Comparison of ENCODE assay signal across 8 cellular contexts in genomic region chr7:30286749-30287148, GRCh38. TPM values are rescaled to one million over a fixed set of nuclear protein-coding genes. Genes with fewer than 3 reads are reported as not detected.
DNase-seq lines count a peak whose midpoint lies in the region; ATAC-seq and TF ChIP-seq lines count a peak whose summit lies in the region.

No MANE protein-coding gene starts in this region.

- H3K9me2 ChIP-seq in Karpas-422 (replicated peaks; ENCODE audit: insufficient read depth, low read length), result no peaks in the 10 kb centered on the region

- DNase-seq in Karpas-422, result no peak
- no peak for DNase-seq in coronary artery (ENCODE audit: low spot score)
- DNase-seq in natural killer cell, result no peak
- no peak for DNase-seq in NCI-H2196 (lab: John Stamatoyannopoulos, UW; ENCODE audit: unreplicated experiment)
- no peak for DNase-seq in prostate gland (ENCODE audit: low spot score)
- DNase-seq in NCI-H1417 treated with DMSO at 0.1 percent for 48 hours (lab: John Stamatoyannopoulos, UW), result no peak

- no peaks in the 10 kb centered on the region; a peak in 1 of 22 replicates for H3K9me3 ChIP-seq in BLaER1 treated with 17β-estradiol and CSF1 and Interleukin-3, amounts not matched to agents 10 nM and 100 nM (replicated peaks in 1 of 11)
- H3K9me3 ChIP-seq in Karpas-422 (ENCODE audit: low read length) (no peaks in the 10 kb centered on the region), prostate gland (no peaks in the 10 kb centered on the region)

- no peak for TF ChIP-seq POLR2A in prostate gland (IDR thresholded peaks at IDR 0.05)

- no peak for ATAC-seq in natural killer cell
- ATAC-seq in HG03460 (IDR thresholded peaks at IDR 0.05; ENCODE audit: unreplicated experiment), result no peak

- H3K9me3 Mint-ChIP-seq in natural killer cell, result peaks cover 0 to 11% of the 10 kb centered on the region in 2 donors

- WGBS in prostate gland, result 84% methylated on average over 11 of the region's 11 CpGs

- peaks cover 0 to 39% (median 27%) of the 10 kb centered on the region in 11 experiments; a peak in 12 of 22 replicates for H4K20me1 ChIP-seq in BLaER1 treated with 17β-estradiol and CSF1 and Interleukin-3, amounts not matched to agents 10 nM and 100 nM
- peaks cover 26% of the 10 kb centered on the region for H4K20me1 ChIP-seq in Karpas-422 (ENCODE audit: insufficient read depth, low read depth, low read length)

- H3K9ac ChIP-seq in BLaER1 treated with 17β-estradiol and CSF1 and Interleukin-3, amounts not matched to agents 10 nM and 100 nM, result peak overlapping the region; percentile 98 to 100 (median 99)
- peak overlapping the region; percentile 83 for H3K9ac ChIP-seq in Karpas-422 (ENCODE audit: low read length)

- H3K4me3 Mint-ChIP-seq in natural killer cell, result peak overlapping the region; percentile 100

- peaks cover 19% of the 10 kb centered on the region for H3K36me3 Mint-ChIP-seq in natural killer cell

- peak overlapping the region; percentile 97 to 98 for H3K27ac Mint-ChIP-seq in natural killer cell

- H3K27ac ChIP-seq in BLaER1 treated with 17β-estradiol and CSF1 and Interleukin-3, amounts not matched to agents 10 nM and 100 nM, result peak overlapping the region; percentile 98 to 100 (median 99)
- H3K27ac ChIP-seq in Karpas-422 (ENCODE audit: low read length), result peak overlapping the region; percentile 84
- peak overlapping the region in 1 of 2 donors; percentile 98 for H3K27ac ChIP-seq in coronary artery
- H3K27ac ChIP-seq in prostate gland, result no peak overlapping the region

- H3K27me3 Mint-ChIP-seq in natural killer cell (ENCODE audit: low read depth in 2 of 2), result no peaks in the 10 kb centered on the region

- H3K36me3 ChIP-seq in BLaER1 treated with 17β-estradiol and CSF1 and Interleukin-3, amounts not matched to agents 10 nM and 100 nM, result no peaks in the 10 kb centered on the region
- H3K36me3 ChIP-seq in Karpas-422 (ENCODE audit: insufficient read depth, low read length) (no peaks in the 10 kb centered on the region; the same call in 1 of the 2 replicates), prostate gland (no peaks in the 10 kb centered on the region)

- no peak for TF ChIP-seq CTCF in coronary artery (IDR thresholded peaks at IDR 0.05)
- TF ChIP-seq CTCF in natural killer cell (IDR thresholded peaks at IDR 0.05), result no peak
- no peak for TF ChIP-seq CTCF in prostate gland (IDR thresholded peaks at IDR 0.05)

- no peak overlapping the region for H2AFZ ChIP-seq in Karpas-422 (ENCODE audit: low read length)

- H3K4me1 ChIP-seq in BLaER1 treated with 17β-estradiol and CSF1 and Interleukin-3, amounts not matched to agents 10 nM and 100 nM, result peaks cover 33 to 69% (median 54%) of the 10 kb centered on the region in 10 experiments
- H3K4me1 ChIP-seq in Karpas-422 (ENCODE audit: low read length) (peaks cover 58% of the 10 kb centered on the region), prostate gland (replicated peaks) (no peaks in the 10 kb centered on the region)

- H3K4me3 ChIP-seq in BLaER1 treated with 17β-estradiol and CSF1 and Interleukin-3, amounts not matched to agents 10 nM and 100 nM, result peak overlapping the region; percentile 92 to 100 (median 98)
- peak overlapping the region; percentile 75 for H3K4me3 ChIP-seq in Karpas-422 (ENCODE audit: low read length)
- peak overlapping the region; percentile 92 for H3K4me3 ChIP-seq in coronary artery
- peak overlapping the region in 1 of 2 donors; percentile 88 for H3K4me3 ChIP-seq in prostate gland

- H3K79me2 ChIP-seq in Karpas-422 (ENCODE audit: low read length), result peaks cover 62% of the 10 kb centered on the region

- H3K27me3 ChIP-seq in BLaER1 treated with 17β-estradiol and CSF1 and Interleukin-3, amounts not matched to agents 10 nM and 100 nM, result no peaks in the 10 kb centered on the region
- H3K27me3 ChIP-seq in Karpas-422 (ENCODE audit: low read length), result no peaks in the 10 kb centered on the region
- no peaks in the 10 kb centered on the region for H3K27me3 ChIP-seq in prostate gland (replicated peaks; ENCODE audit: insufficient read depth)

- peaks cover 61 to 65% of the 10 kb centered on the region in 2 donors for H3K4me1 Mint-ChIP-seq in natural killer cell

- peak overlapping the region; percentile 78 to 96 (median 87) for H3K4me2 ChIP-seq in BLaER1 treated with 17β-estradiol and CSF1 and Interleukin-3, amounts not matched to agents 10 nM and 100 nM
- H3K4me2 ChIP-seq in Karpas-422 (ENCODE audit: low read depth, low read length, poor library complexity, severe bottlenecking), result peak overlapping the region; percentile 96

- intact Hi-C loops in natural killer cell (cut with micrococcal nuclease) (loop anchor here (10.0 kb wide), 1 partner anchor 152 kb away; the partner anchor contains the start of gene MTURN), prostate gland (cut with DNase I) (no loop called here)

RNA-seq across cellular contexts. Expression of gene ZNRF2, which starts 2.4 kb away (rescaled TPM):
- 43.0 and 45.3 TPM in 2 replicates for total RNA-seq in Karpas-422 (2014; rRNA removed; shearing (Covaris generic); ENCODE audit: low replicate concordance)
- total RNA-seq in natural killer cell (10 to 100 TPM; 35.0 to 43.7 (median 36.3) TPM), prostate gland (10 to 100 TPM; 23.0 to 35.2 TPM)

Comparison
In these comparisons a context has a peak if more than half of its experiments do, and no peak if none do; other contexts are left out.
1. H3K27ac ChIP-seq: peak in BLaER1 treated with 17β-estradiol and CSF1 and Interleukin-3, amounts not matched to agents 10 nM and 100 nM (11 of 11) and Karpas-422 (single experiment); none in prostate gland (0 of 2).